ENCODE assay signal across 30 cellular contexts in the genomic region with DNA sequence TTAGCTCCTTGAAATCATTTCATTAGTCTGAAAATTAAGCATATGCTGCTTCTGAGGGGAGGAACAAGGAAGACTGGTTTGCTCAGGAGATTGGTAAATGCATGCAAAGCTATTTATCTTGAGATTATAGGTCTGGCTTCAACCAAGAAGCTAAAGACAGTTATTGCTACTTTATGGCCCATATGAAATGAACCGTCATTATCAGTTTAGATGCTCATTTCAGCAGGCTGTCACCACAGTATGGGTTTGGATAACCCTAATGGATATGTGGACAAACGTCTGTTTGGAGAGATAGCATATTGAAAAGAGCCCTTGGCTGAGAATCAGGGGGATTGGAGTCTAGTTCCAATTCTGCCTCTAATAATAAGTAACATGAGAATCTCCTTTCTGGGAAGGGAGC.
"Had no signal": no experiment of that assay in that cellular context is flagged by ENCODE, and none has a peak within 500 bp of the region (broad histone marks: within the 10 kb centered on the region; RNA-seq: fewer than 3 reads in every experiment).

No MANE protein-coding gene starts in this region.

- H3K36me3 ChIP-seq: adrenal gland, SJCRH30, WERI-Rb-1 had no signal

- ATAC-seq: activated naive CD4-positive, alpha-beta T cell treated with anti-CD3 and anti-CD28 coated beads, Interleukin-2, amount 50 U/mL, for 72 hours; activated T-cell treated with anti-CD3 and anti-CD28 coated beads, Interleukin-2, amount 50 U/mL, for 72 hours; body of pancreas; Panc1 had no signal

- H3K4me3 ChIP-seq: adrenal gland, body of pancreas, SJCRH30, SK-N-MC had no signal

- H3K27me3 ChIP-seq: adrenal gland, body of pancreas, SJCRH30 had no signal

- H3K9me3 ChIP-seq: adrenal gland, body of pancreas, SJCRH30 had no signal

- H3K27ac ChIP-seq: adrenal gland, body of pancreas, SJCRH30, SK-N-MC, WERI-Rb-1 had no signal

- H3K4me1 ChIP-seq: adrenal gland, body of pancreas had no signal

- DNase-seq: activated CD4-positive, alpha-beta memory T cell treated with anti-CD3 and anti-CD28 coated beads, Interleukin-2, amount 10 ng/mL, durations not matched to agents 7 days and 5 days; activated CD4-positive, alpha-beta T cell treated with anti-CD3 and anti-CD28 coated beads for 1 hour; activated CD4-positive, alpha-beta T cell treated with anti-CD3 and anti-CD28 coated beads for 48 hours; activated CD4-positive, CD25-positive, alpha-beta regulatory T cell; activated CD8-positive, alpha-beta memory T cell treated with anti-CD3 and anti-CD28 coated beads for 24 hours; activated gamma-delta T cell; activated naive CD4-positive, alpha-beta T cell treated with anti-CD3 and anti-CD28 coated beads for 36 hours; activated T-cell treated with anti-CD3 and anti-CD28 coated beads, Interleukin-2, amount 50 U/mL, for 1 hour; activated T-cell treated with anti-CD3 and anti-CD28 coated beads, Interleukin-2, amount 50 U/mL, for 72 hours; adrenal gland; body of pancreas; caudate nucleus; cerebellar nuclear complex; cortex of kidney; Kasumi-1; KBM-7; MM.1S; MV-4-11; NCI-H1105; NCI-H1417 treated with DMSO at 0.1 percent for 48 hours; NCI-H187 treated with DMSO at 0.1 percent for 48 hours; NCI-H446; NCI-H510A treated with DMSO at 0.1 percent for 48 hours; SHP77; SJCRH30; T1000; WERI-Rb-1 had no signal
